Comparison of ENCODE assay signal across 5 cellular contexts in genomic region chr9:35897376-35898099, GRCh38. TPM values are rescaled to one million over a fixed set of nuclear protein-coding genes. Genes with fewer than 3 reads are reported as not detected.
"Had no signal": no experiment of that assay in that cellular context is flagged by ENCODE, and none has a peak within 500 bp of the region (broad histone marks: within the 10 kb centered on the region; RNA-seq: fewer than 3 reads in every experiment).

No MANE protein-coding gene starts in this region.

RNA-seq across cellular contexts. Expression of gene SPAAR, which starts 11.8 kb away (rescaled TPM):
- total RNA-seq: M059J, NCI-H460, SJSA1 had no signal

RNA-seq across cellular contexts. Expression of gene OR13J1, which starts 27.3 kb away (rescaled TPM):
- total RNA-seq: M059J, NCI-H460, Peyer's patch, Right ventricle myocardium superior, SJSA1 had no signal
